19 cellular contexts compared by ENCODE assay signal in the genomic region with DNA sequence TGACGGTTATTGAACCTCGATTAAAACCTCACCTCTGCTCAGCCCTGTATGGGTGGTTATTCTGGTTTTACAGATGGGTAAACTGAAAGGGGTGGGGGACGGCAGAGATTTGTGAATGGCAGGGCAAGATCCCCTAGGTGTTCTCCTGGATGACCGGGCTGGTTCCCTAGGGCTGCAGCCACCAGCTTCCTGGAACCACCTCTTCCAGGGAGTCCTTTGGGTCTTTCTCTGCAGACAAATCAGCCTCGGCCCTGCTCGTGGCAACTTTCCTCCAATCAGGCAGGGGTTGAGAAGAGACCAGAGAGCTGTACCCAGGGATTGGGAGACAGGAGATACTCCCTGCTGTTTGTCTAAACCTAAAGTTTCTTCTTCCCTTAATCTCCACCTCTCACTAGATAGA. TPM values are rescaled to one million over a fixed set of nuclear protein-coding genes. Genes with fewer than 3 reads are reported as not detected.
DNase-seq lines count a peak whose midpoint lies in the region; ATAC-seq and TF ChIP-seq lines count a peak whose summit lies in the region.
"Had no signal": no experiment of that assay in that cellular context is flagged by ENCODE, and none has a peak within 500 bp of the region (broad histone marks: within the 10 kb centered on the region; RNA-seq: fewer than 3 reads in every experiment).

No MANE protein-coding gene starts in this region.

- H3K27ac Mint-ChIP-seq in H9, result no peak overlapping the region
- H3K27ac Mint-ChIP-seq: B cell; CD4-positive, CD25-positive, alpha-beta regulatory T cell; CD8-positive, alpha-beta T cell; HFFc6 had no signal

- H3K4me1 ChIP-seq in H9 (ENCODE audit: insufficient read depth, low read length) (0 out of 2 replicates have a peak, but pooled peaks cover 2% of the 10 kb centered on the region), osteoblast (ENCODE audit: insufficient read depth, low read length) (no peaks in the 10 kb centered on the region), left ventricle myocardium inferior (peaks cover 11% of the 10 kb centered on the region), prostate gland (replicated peaks) (no peaks in the 10 kb centered on the region)
- H3K4me1 ChIP-seq: BLaER1 had no signal

- H2BK120ac ChIP-seq in H9 (ENCODE audit: low read depth, low read length, poor library complexity, severe bottlenecking), result no peak overlapping the region

- intact Hi-C loops in left ventricle myocardium inferior (cut with micrococcal nuclease) (no loop called here), prostate gland (cut with DNase I) (no loop called here)

- no CpG with 5 or more reads among the region's 6 CpGs for WGBS in H9 (ENCODE audit: extremely low coverage, insufficient read length, low lambda C conversion rate)
- WGBS in prostate gland, result 44% methylated on average over 6 of the region's 6 CpGs

- H3K27ac ChIP-seq in H9 (ENCODE audit: insufficient read length, low read depth, low read length), result no peak overlapping the region
- H3K27ac ChIP-seq in osteoblast (ENCODE audit: low read depth, low read length), result no peak overlapping the region
- no peak overlapping the region for H3K27ac ChIP-seq in left ventricle myocardium inferior (replicated peaks)
- H3K27ac ChIP-seq in prostate gland, result no peak overlapping the region
- H3K27ac ChIP-seq: BLaER1, C4-2B had no signal

- no peak overlapping the region for H4K5ac ChIP-seq in H9 (ENCODE audit: insufficient read length, low read depth, low read length)

- H3K23ac ChIP-seq in H9 (ENCODE audit: insufficient read length, low read depth, low read length), result no peak overlapping the region

- no peak overlapping the region for H3K4me2 ChIP-seq in H9 (ENCODE audit: insufficient read depth, insufficient read length, low read length)
- H3K4me2 ChIP-seq in osteoblast (ENCODE audit: insufficient read depth, low read length), result no peak overlapping the region
- H3K4me2 ChIP-seq: BLaER1 had no signal

- no peak overlapping the region for H3K9ac ChIP-seq in H9 (ENCODE audit: extremely low read depth, insufficient read length, low read length)
- H3K9ac ChIP-seq: BLaER1 had no signal

- H3K14ac ChIP-seq in H9 (ENCODE audit: insufficient read depth, low read length), result no peak overlapping the region

- H3K56ac ChIP-seq in H9 (ENCODE audit: insufficient read length, low read depth, low read length), result no peak overlapping the region

- H3T11ph ChIP-seq in H9 (ENCODE audit: low read length), result no peak overlapping the region

- no peaks in the 10 kb centered on the region; a peak in 1 of 5 replicates for H3K9me3 Mint-ChIP-seq in H9
- H3K9me3 Mint-ChIP-seq: CD8-positive, alpha-beta T cell had no signal

- no peak overlapping the region for H2BK15ac ChIP-seq in H9 (ENCODE audit: low read depth, low read length)

- H2AK5ac ChIP-seq in H9 (ENCODE audit: insufficient read length, low read length), result no peak overlapping the region

- H3K36me3 ChIP-seq in osteoblast (ENCODE audit: insufficient read depth, low read length), result no peaks in the 10 kb centered on the region
- H3K36me3 ChIP-seq in left ventricle myocardium inferior, result no peaks in the 10 kb centered on the region
- no peaks in the 10 kb centered on the region for H3K36me3 ChIP-seq in prostate gland
- H3K36me3 ChIP-seq: BLaER1 had no signal

- H2BK20ac ChIP-seq in H9 (ENCODE audit: low read depth, low read length, poor library complexity, severe bottlenecking), result no peak overlapping the region

- H3K4me3 Mint-ChIP-seq in H9, result no peak overlapping the region
- H3K4me3 Mint-ChIP-seq: B cell; CD4-positive, CD25-positive, alpha-beta regulatory T cell; CD8-positive, alpha-beta T cell; HFFc6 had no signal

- H3K4me3 ChIP-seq in osteoblast (ENCODE audit: insufficient read depth, low read length), result no peak overlapping the region
- H3K4me3 ChIP-seq in left ventricle myocardium inferior, result no peak overlapping the region
- H3K4me3 ChIP-seq in prostate gland, result no peak overlapping the region
- H3K4me3 ChIP-seq: BLaER1 had no signal

- no peak for TF ChIP-seq POLR2A in prostate gland (IDR thresholded peaks at IDR 0.05)

- H3K23me2 ChIP-seq in H9 (ENCODE audit: insufficient read length, low read depth, low read length, poor library complexity, severe bottlenecking), result peaks cover 15% of the 10 kb centered on the region

- H3K18ac ChIP-seq in H9 (ENCODE audit: insufficient read length, low read depth, low read length), result no peak overlapping the region

- no peak overlapping the region for H3K4ac ChIP-seq in H9 (ENCODE audit: low read depth, low read length)

- no peaks in the 10 kb centered on the region for H3K79me2 ChIP-seq in H9 (ENCODE audit: insufficient read depth, low read length)
- H3K79me2 ChIP-seq in osteoblast (ENCODE audit: insufficient read depth, low read length), result no peaks in the 10 kb centered on the region

- H3K9me3 ChIP-seq in H9 (ENCODE audit: control insufficient read depth, low read depth, low read length) (no peaks in the 10 kb centered on the region), osteoblast (ENCODE audit: low read depth, low read length) (no peaks in the 10 kb centered on the region), left ventricle myocardium inferior (replicated peaks) (no peaks in the 10 kb centered on the region), prostate gland (no peaks in the 10 kb centered on the region)
- H3K9me3 ChIP-seq: Caco-2 had no signal

- no peak overlapping the region for H2BK12ac ChIP-seq in H9 (ENCODE audit: insufficient read length, low read depth, low read length)

- peaks cover 54% of the 10 kb centered on the region for H3K27me3 ChIP-seq in H9 (ENCODE audit: insufficient read depth, low read length)
- peaks cover 44% of the 10 kb centered on the region for H3K27me3 ChIP-seq in osteoblast (ENCODE audit: insufficient read depth, low read length)
- peaks cover 100% of the 10 kb centered on the region for H3K27me3 ChIP-seq in left ventricle myocardium inferior (ENCODE audit: low read depth)
- peaks cover 7% of the 10 kb centered on the region for H3K27me3 ChIP-seq in prostate gland (replicated peaks; ENCODE audit: insufficient read depth)

- H4K20me1 ChIP-seq in H9 (ENCODE audit: control insufficient read depth, insufficient read depth, insufficient read length), result no peaks in the 10 kb centered on the region
- H4K20me1 ChIP-seq in osteoblast (ENCODE audit: insufficient read depth, low read length), result no peaks in the 10 kb centered on the region
- H4K20me1 ChIP-seq: BLaER1 had no signal

- no peak overlapping the region for H2AFZ ChIP-seq in H9 (ENCODE audit: low read length)
- H2AFZ ChIP-seq in osteoblast (ENCODE audit: low read length), result no peak overlapping the region

- TF ChIP-seq CTCF in H9 (conservative IDR thresholded peaks at IDR 0.05), result no peak
- no peak for TF ChIP-seq CTCF in osteoblast (IDR thresholded peaks at IDR 0.05; ENCODE audit: extremely low read depth, low read depth, low read length)
- TF ChIP-seq CTCF in left ventricle myocardium inferior (IDR thresholded peaks at IDR 0.05; ENCODE audit: borderline replicate concordance), result no peak
- no peak for TF ChIP-seq CTCF in prostate gland (IDR thresholded peaks at IDR 0.05)

- no peaks in the 10 kb centered on the region for H3K79me1 ChIP-seq in H9 (ENCODE audit: insufficient read depth, low read depth, low read length, poor library complexity, severe bottlenecking)

- H3K36me3 Mint-ChIP-seq in H9 (ENCODE audit: insufficient read depth in 1 of 3, low read depth in 3 of 3), result peaks cover 0 to 1% (median 0%) of the 10 kb centered on the region in 3 experiments; a peak in 1 of 7 replicates
- H3K36me3 Mint-ChIP-seq: CD4-positive, CD25-positive, alpha-beta regulatory T cell; CD8-positive, alpha-beta T cell had no signal

- H4K8ac ChIP-seq in H9 (replicated peaks; ENCODE audit: insufficient read length, low read depth, low read length), result no peak overlapping the region

- no peak overlapping the region for H4K91ac ChIP-seq in H9 (ENCODE audit: insufficient read length, low read depth, low read length)

- peaks cover 26 to 36% of the 10 kb centered on the region in 2 experiments for H3K4me1 Mint-ChIP-seq in H9

- H2BK5ac ChIP-seq in H9 (ENCODE audit: insufficient read length, low read length), result no peak overlapping the region

- ATAC-seq in left lobe of liver, result no peak
- ATAC-seq: CD8-positive, alpha-beta T cell; HCT116 had no signal

- H3K27me3 Mint-ChIP-seq in H9 (ENCODE audit: low read depth), result peaks cover 96% of the 10 kb centered on the region

- DNase-seq in H9, result peak; percentile 33
- peak; percentile 55 for DNase-seq in islet precursor cell
- DNase-seq in osteoblast (ENCODE audit: insufficient read length, low spot score, missing footprints), result peak; percentile 71
- no peak for DNase-seq in left ventricle myocardium inferior
- DNase-seq in left lobe of liver (ENCODE audit: low spot score), result no peak
- no peak for DNase-seq in AML-193 (lab: John Stamatoyannopoulos, UW)
- DNase-seq in prostate gland (ENCODE audit: low spot score), result no peak
- DNase-seq: Caco-2; CD4-positive, CD25-positive, alpha-beta regulatory T cell; CD8-positive, alpha-beta T cell; DMS79; EL; GF-D8; HFFc6 had no signal

RNA-seq across cellular contexts. Expression of gene MSX2, which starts 5.2 kb away (rescaled TPM):
- total RNA-seq in H9 (2021), result 0.35 and 0.42 TPM in 2 replicates
- total RNA-seq in osteoblast, result 1.5 and 2.2 TPM in 2 replicates
- 2.3 TPM for total RNA-seq in left ventricle myocardium inferior
- total RNA-seq in left lobe of liver, result not detected
- 10 to 100 TPM in 1 of 2 donors, 1 to 10 TPM in 1; 7.1 to 36.4 TPM for total RNA-seq in prostate gland
- total RNA-seq: A673; B cell; CD8-positive, alpha-beta T cell; HFFc6 had no signal

Comparison
In these comparisons a context has a peak if more than half of its experiments do, and no peak if none do; other contexts are left out.
1. DNase-seq: peak in H9 (single experiment), islet precursor cell (single experiment) and osteoblast (single experiment); none in left ventricle myocardium inferior (single experiment), left lobe of liver (single experiment), AML-193 (0 of 2) and prostate gland (single experiment).